8 cellular contexts compared by ENCODE assay signal in genomic region chr11:121722431-121723256, GRCh38.
DNase-seq lines count a peak whose midpoint lies in the region; ATAC-seq and TF ChIP-seq lines count a peak whose summit lies in the region.

No MANE protein-coding gene starts in this region.

- peak in 1 of 2 donors; percentile 42 for TF ChIP-seq POLR2A in gastrocnemius medialis (IDR thresholded peaks at IDR 0.05)

- peak overlapping the region; percentile 2 to 61 (median 38) for H3K27ac ChIP-seq in gastrocnemius medialis

- DNase-seq in DMS 273 (lab: John Stamatoyannopoulos, UW; ENCODE audit: unreplicated experiment) (peak; percentile 83), NCI-H2107 (lab: John Stamatoyannopoulos, UW) (peak; percentile 14), cerebellum (ENCODE audit: low spot score) (peak; percentile 31), iPS-NIHi7 (ENCODE audit: extremely low spot score) (peak; percentile 74), gastrocnemius medialis (peak; percentile 40 to 43), glomerular visceral epithelial cell (ENCODE audit: extremely low spot score) (no peak)
- no peak for DNase-seq in central memory CD4-positive, alpha-beta T cell

- TF ChIP-seq CTCF in gastrocnemius medialis (IDR thresholded peaks at IDR 0.05 in 4 of 5, conservative IDR thresholded peaks at IDR 0.05 in 1 of 5) = no peak

- H3K36me3 ChIP-seq in gastrocnemius medialis = no peaks in the 10 kb centered on the region

- peak overlapping the region; percentile 43 to 56 (median 50) for H3K4me3 ChIP-seq in gastrocnemius medialis

- in situ Hi-C loops in gastrocnemius medialis (cut with MboI; ENCODE audit: low sequenced_read_pairs in 4 of 4) = no loop called here

- intact Hi-C loops in gastrocnemius medialis (cut with DNase I; ENCODE audit: low total_unique reads) = no loop called here

- peak; percentile 77 to 86 for ATAC-seq in gastrocnemius medialis
- ATAC-seq in HG03139 (IDR thresholded peaks at IDR 0.05; ENCODE audit: unreplicated experiment) = no peak

- peaks cover 0 to 8% of the 10 kb centered on the region in 2 donors for H3K4me1 ChIP-seq in gastrocnemius medialis

- H3K9me3 ChIP-seq in gastrocnemius medialis = no peaks in the 10 kb centered on the region

- no peaks in the 10 kb centered on the region for H3K27me3 ChIP-seq in gastrocnemius medialis

Comparison
In these comparisons a context has a peak if more than half of its experiments do, and no peak if none do; other contexts are left out.
1. DNase-seq: peak in DMS 273 (single experiment), NCI-H2107 (single experiment), cerebellum (single experiment), iPS-NIHi7 (single experiment) and gastrocnemius medialis (2 of 2); none in central memory CD4-positive, alpha-beta T cell (single experiment) and glomerular visceral epithelial cell (single experiment).